Comparison of ENCODE assay signal across 10 cellular contexts in genomic region chr6:33746036-33746600, GRCh38. TPM values are rescaled to one million over a fixed set of nuclear protein-coding genes. Genes with fewer than 3 reads are reported as not detected.
DNase-seq lines count a peak whose midpoint lies in the region; ATAC-seq, FAIRE-seq and TF ChIP-seq lines count a peak whose summit lies in the region.
"Had no signal": no experiment of that assay in that cellular context is flagged by ENCODE, and none has a peak within 500 bp of the region (broad histone marks: within the 10 kb centered on the region; RNA-seq: fewer than 3 reads in every experiment).

No MANE protein-coding gene starts in this region.

- WGBS in hepatocyte (ENCODE audit: low lambda C conversion rate, missing lambda C conversion rate): 37% methylated on average over 13 of the region's 14 CpGs

- no peaks in the 10 kb centered on the region for H3K9me2 ChIP-seq in hepatocyte (replicated peaks; ENCODE audit: insufficient read depth)

- peak; percentile 4 for TF ChIP-seq CTCF in hepatocyte (IDR thresholded peaks at IDR 0.05; ENCODE audit: poor library complexity)

- H2AFZ ChIP-seq in hepatocyte: no peak overlapping the region

- H3K27ac ChIP-seq in hepatocyte: peak overlapping the region; percentile 90

- H3K9me3 ChIP-seq in hepatocyte (ENCODE audit: low read depth): no peaks in the 10 kb centered on the region
- H3K9me3 ChIP-seq in skeletal muscle satellite cell (replicated peaks; ENCODE audit: low read length): no peaks in the 10 kb centered on the region

- H3K4me1 ChIP-seq in hepatocyte (ENCODE audit: insufficient read depth): peaks cover 57% of the 10 kb centered on the region
- peaks cover 77% of the 10 kb centered on the region for H3K4me1 ChIP-seq in skeletal muscle satellite cell (ENCODE audit: control insufficient read depth, insufficient read depth, low read length)

- H4K20me1 ChIP-seq in hepatocyte (ENCODE audit: insufficient read depth, poor library complexity, severe bottlenecking): no peaks in the 10 kb centered on the region

- no peak for ATAC-seq in HG03442 (IDR thresholded peaks at IDR 0.05; ENCODE audit: unreplicated experiment)
- ATAC-seq: stimulated activated memory B cell treated with anti-CD40 and anti-IgM and Interleukin-4, amounts not matched to agents 10 μg/mL and 1 μg/mL and 100 μg/mL, for 72 hours had no signal

- H3K79me2 ChIP-seq in hepatocyte: peaks cover 2% of the 10 kb centered on the region

- peak overlapping the region; percentile 71 for H3K4me2 ChIP-seq in hepatocyte
- H3K4me2 ChIP-seq in skeletal muscle satellite cell (ENCODE audit: low read length): peak overlapping the region; percentile 84

- no peak for FAIRE-seq in RCC 7860 (lab: Jason Lieb, UNC)
- FAIRE-seq: islet of Langerhans had no signal

- peak overlapping the region; percentile 89 for H3K9ac ChIP-seq in skeletal muscle satellite cell (ENCODE audit: low read depth, low read length)

- H3K36me3 ChIP-seq in hepatocyte (replicated peaks; ENCODE audit: insufficient read depth, low read depth) (no peaks in the 10 kb centered on the region), skeletal muscle satellite cell (ENCODE audit: insufficient read depth, low read length) (peaks cover 7% of the 10 kb centered on the region)

- H3K27me3 ChIP-seq in hepatocyte (no peaks in the 10 kb centered on the region), skeletal muscle satellite cell (ENCODE audit: control insufficient read depth, insufficient read depth, low read length) (no peaks in the 10 kb centered on the region)

- H3K4me3 ChIP-seq in hepatocyte: no peak overlapping the region
- peak overlapping the region; percentile 79 for H3K4me3 ChIP-seq in skeletal muscle satellite cell (ENCODE audit: low read length)

- peak; percentile 39 for DNase-seq in H4 (ENCODE audit: low spot score)
- DNase-seq in astrocyte of the hippocampus (ENCODE audit: low read depth, low spot score): peak; percentile 68
- DNase-seq in hepatocyte (ENCODE audit: low spot score): peak; percentile 77
- DNase-seq in NCI-H1694 (lab: John Stamatoyannopoulos, UW): no peak
- DNase-seq in RCC 7860 (ENCODE audit: low spot score): no peak
- DNase-seq in GF-D8 (lab: John Stamatoyannopoulos, UW): no peak

RNA-seq across cellular contexts. Expression of gene IP6K3, which starts 0.6 kb away (rescaled TPM):
- total RNA-seq in H4 (2014; rRNA removed; shearing (Covaris generic)): 0.06 TPM in 1 of 2 replicates, not detected in the other
- total RNA-seq in hepatocyte: 7.9 and 9.5 TPM in 2 replicates
- polyA plus RNA-seq in hepatocyte: 21.1 and 25.3 TPM in 2 replicates
- 0.51 and 2.6 TPM in 2 replicates for total RNA-seq in skeletal muscle satellite cell (2012; rRNA removed)

RNA-seq across cellular contexts. Expression of gene UQCC2, which starts 34.6 kb away (rescaled TPM):
- 55.1 and 86.8 TPM in 2 replicates for total RNA-seq in H4 (2014; rRNA removed; shearing (Covaris generic))
- total RNA-seq in hepatocyte: 33.0 and 44.7 TPM in 2 replicates
- polyA plus RNA-seq in hepatocyte: 147 and 151 TPM in 2 replicates
- 17.5 and 18.8 TPM in 2 replicates for total RNA-seq in skeletal muscle satellite cell (2012; rRNA removed)

RNA-seq across cellular contexts. Expression of gene LEMD2, which starts 42.8 kb away (rescaled TPM):
- total RNA-seq in H4 (2014; rRNA removed; shearing (Covaris generic)): 25.9 and 40.9 TPM in 2 replicates
- 38.1 and 41.5 TPM in 2 replicates for total RNA-seq in hepatocyte
- polyA plus RNA-seq in hepatocyte: 66.3 and 68.2 TPM in 2 replicates
- total RNA-seq in skeletal muscle satellite cell (2012; rRNA removed): 20.3 TPM in 2 replicates

RNA-seq across cellular contexts. Expression of gene MLN, which starts 57.7 kb away (rescaled TPM):
- total RNA-seq in H4 (2014; rRNA removed; shearing (Covaris generic)): not detected in 2 replicates
- total RNA-seq in hepatocyte: 2.3 and 6.7 TPM in 2 replicates
- 0.86 and 1.1 TPM in 2 replicates for polyA plus RNA-seq in hepatocyte
- total RNA-seq in skeletal muscle satellite cell (2012; rRNA removed): not detected in 2 replicates

Comparison
In these comparisons a context has a peak if more than half of its experiments do, and no peak if none do; other contexts are left out.
1. DNase-seq: peak in H4 (single experiment), astrocyte of the hippocampus (single experiment) and hepatocyte (single experiment); none in NCI-H1694 (single experiment), RCC 7860 (single experiment) and GF-D8 (single experiment).